Comparison of ENCODE assay signal across 8 cellular contexts in the genomic region with DNA sequence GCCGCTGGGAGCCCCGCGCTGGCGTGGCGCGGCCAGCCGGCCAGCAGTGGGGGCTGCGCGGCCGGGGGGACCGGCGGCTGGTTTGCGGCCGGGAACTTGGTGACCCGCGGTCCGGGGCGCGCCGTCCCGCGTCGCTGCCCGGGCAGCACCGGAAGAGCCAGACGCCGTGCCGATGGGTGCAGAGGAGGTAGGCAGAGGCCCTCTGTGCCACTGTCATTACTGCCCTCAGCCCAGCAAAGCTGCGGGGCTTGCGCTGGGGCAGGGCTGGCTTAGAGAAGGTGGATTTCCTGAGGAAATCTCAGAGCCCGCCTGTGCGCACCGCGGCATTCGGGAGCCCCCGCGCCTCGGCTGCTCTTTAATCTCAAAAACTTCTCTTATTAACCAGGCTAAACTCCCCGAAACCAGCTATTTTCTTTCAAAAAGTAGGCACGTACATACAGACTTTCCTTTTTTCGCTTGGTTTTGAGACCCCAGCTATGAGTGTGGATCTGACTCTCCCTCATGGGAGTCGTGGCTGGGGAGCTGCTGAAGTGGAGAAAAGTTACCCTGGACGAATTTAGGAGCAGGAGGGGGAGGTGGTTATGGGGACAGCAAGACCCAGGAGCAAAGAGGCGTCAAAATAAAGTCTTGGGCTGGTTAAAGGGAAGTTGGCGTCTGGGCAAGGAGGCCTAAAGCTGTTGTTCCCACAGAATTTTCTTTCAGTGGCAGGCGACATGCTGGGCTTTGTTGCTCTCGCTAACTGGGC. TPM values are rescaled to one million over a fixed set of nuclear protein-coding genes. Genes with fewer than 3 reads are reported as not detected.
DNase-seq lines count a peak whose midpoint lies in the region; ATAC-seq and TF ChIP-seq lines count a peak whose summit lies in the region.

No MANE protein-coding gene starts in this region.

- no peaks in the 10 kb centered on the region for H3K9me3 Mint-ChIP-seq in activated naive CD8-positive, alpha-beta T cell treated with anti-CD3 and anti-CD28 coated beads for 36 hours
- H3K9me3 Mint-ChIP-seq in progenitor cell of endocrine pancreas (ENCODE audit: low read depth): no peaks in the 10 kb centered on the region

- CTCF ChIA-PET in PC-3 (lab: Charles Lee) (interaction anchor here (0.6 to 1.2 kb wide), 5 partner anchors 27 to 144 kb away, joined by 3 to 8 read pairs (median 6); partner anchors contain the start of gene CCDC177), GM10248 (lab: Yijun Ruan, JAX) (interaction anchor here (1.4 to 2.0 kb wide), 5 partner anchors 13 to 115 kb away, joined by 3 to 6 read pairs (median 3); no protein-coding TSS in a partner anchor)

- BruUV-seq in PC-3 (replicated peaks; lab: Mats Ljungman, UMichigan): no TSS peak

- DNase-seq in NCI-H146 (lab: John Stamatoyannopoulos, UW) (peak; percentile 11), NCI-H146 treated with DMSO at 0.1 percent for 48 hours (lab: John Stamatoyannopoulos, UW; ENCODE audit: unreplicated experiment) (no peak), PC-3 (peak; percentile 37), left cardiac atrium (peak; percentile 42), progenitor cell of endocrine pancreas (ENCODE audit: low spot score, unreplicated experiment) (no peak), GM10248 (ENCODE audit: extremely low spot score) (no peak)
- peak; percentile 59 for DNase-seq in activated naive CD8-positive, alpha-beta T cell treated with anti-CD3 and anti-CD28 coated beads for 36 hours

- peak overlapping the region; percentile 94 for H3K27ac Mint-ChIP-seq in activated naive CD8-positive, alpha-beta T cell treated with anti-CD3 and anti-CD28 coated beads for 36 hours
- peak overlapping the region; percentile 91 for H3K27ac Mint-ChIP-seq in progenitor cell of endocrine pancreas

- H3K9me3 ChIP-seq in PC-3 (ENCODE audit: low read length): no peaks in the 10 kb centered on the region

- H4K20me1 ChIP-seq in PC-3 (ENCODE audit: low read length): peaks cover 6% of the 10 kb centered on the region; the same call in 1 of the 2 replicates

- peak overlapping the region; percentile 51 for H2AFZ ChIP-seq in PC-3 (ENCODE audit: low read length)

- H3K9me2 ChIP-seq in PC-3 (replicated peaks; ENCODE audit: low read length): no peaks in the 10 kb centered on the region

- no peaks in the 10 kb centered on the region for H3K27me3 Mint-ChIP-seq in activated naive CD8-positive, alpha-beta T cell treated with anti-CD3 and anti-CD28 coated beads for 36 hours
- no peaks in the 10 kb centered on the region for H3K27me3 Mint-ChIP-seq in progenitor cell of endocrine pancreas

- peaks cover 50% of the 10 kb centered on the region for H3K4me1 Mint-ChIP-seq in activated naive CD8-positive, alpha-beta T cell treated with anti-CD3 and anti-CD28 coated beads for 36 hours
- H3K4me1 Mint-ChIP-seq in progenitor cell of endocrine pancreas (ENCODE audit: low read depth): peaks cover 48% of the 10 kb centered on the region

- peak overlapping the region; percentile 71 for H3K4me3 ChIP-seq in PC-3 (ENCODE audit: low read length)

- no peaks in the 10 kb centered on the region for H3F3A ChIP-seq in PC-3 (ENCODE audit: low read length, unreplicated experiment)

- H3K4me2 ChIP-seq in PC-3 (ENCODE audit: low read length): peak overlapping the region; percentile 86

- TF ChIP-seq CTCF in PC-3 (conservative IDR thresholded peaks at IDR 0.05; ENCODE audit: low read depth, low read length) (no peak), progenitor cell of endocrine pancreas (IDR thresholded peaks at IDR 0.05; ENCODE audit: unreplicated experiment) (no peak), GM10248 (IDR thresholded peaks at IDR 0.05; ENCODE audit: control extremely low read depth, extremely low read depth, low read depth, missing control alignments) (no peak)

- no peaks in the 10 kb centered on the region for H3K36me3 ChIP-seq in PC-3 (ENCODE audit: low read depth, low read length)

- peaks cover 46% of the 10 kb centered on the region for H3K79me2 ChIP-seq in PC-3 (ENCODE audit: low read length)

- ATAC-seq in HG03097 (IDR thresholded peaks at IDR 0.05; ENCODE audit: low FRiP score, unreplicated experiment) (peak; percentile 22), PC-3 (peak; percentile 50), left cardiac atrium (peak in 1 of 2 donors; percentile 6)

- peak overlapping the region; percentile 51 for H3K9ac ChIP-seq in PC-3 (ENCODE audit: low read length)

- H3K27me3 ChIP-seq in PC-3 (ENCODE audit: low read length): no peaks in the 10 kb centered on the region

- POLR2A ChIA-PET in PC-3 (lab: Charles Lee; ENCODE audit: unreplicated experiment): interaction anchor here (0.5 to 0.7 kb wide), 5 partner anchors 34 to 955 kb away, joined by 3 to 8 read pairs (median 4); no protein-coding TSS in a partner anchor
- POLR2A ChIA-PET in GM10248 (lab: Yijun Ruan, JAX): interaction anchor here (1.0 to 2.3 kb wide), 3 partner anchors 11 to 17 kb away, joined by 4 to 8 read pairs (median 6); no protein-coding TSS in a partner anchor

- peaks cover 24% of the 10 kb centered on the region for H3K36me3 Mint-ChIP-seq in activated naive CD8-positive, alpha-beta T cell treated with anti-CD3 and anti-CD28 coated beads for 36 hours
- peaks cover 1% of the 10 kb centered on the region for H3K36me3 Mint-ChIP-seq in progenitor cell of endocrine pancreas (ENCODE audit: insufficient read depth)

- peak overlapping the region; percentile 94 for H3K4me3 Mint-ChIP-seq in activated naive CD8-positive, alpha-beta T cell treated with anti-CD3 and anti-CD28 coated beads for 36 hours
- H3K4me3 Mint-ChIP-seq in progenitor cell of endocrine pancreas (ENCODE audit: low read depth): peak overlapping the region; percentile 92

- peaks cover 27% of the 10 kb centered on the region for H3K4me1 ChIP-seq in PC-3 (ENCODE audit: insufficient read depth, low read length)

- no peak overlapping the region for H3K27ac ChIP-seq in PC-3 (ENCODE audit: low read length)

- intact Hi-C loops in PC-3 (cut with micrococcal nuclease): no loop called here
- intact Hi-C loops in left cardiac atrium (cut with DNase I): loop anchor here in 1 of 2 donors (5.0 kb wide), 1 partner anchor 105 kb away; no protein-coding TSS in a partner anchor

RNA-seq across cellular contexts. Expression of gene SUSD6, which starts 0.8 kb away (rescaled TPM):
- total RNA-seq in PC-3 (2014; rRNA removed): 6.1 and 9.3 TPM in 2 replicates
- 10 to 100 TPM; 26.3 TPM for total RNA-seq in activated naive CD8-positive, alpha-beta T cell treated with anti-CD3 and anti-CD28 coated beads for 36 hours
- 10 to 100 TPM; 21.8 to 28.1 TPM for total RNA-seq in left cardiac atrium
- total RNA-seq in progenitor cell of endocrine pancreas: 21.0 and 22.3 TPM in 2 replicates

RNA-seq across cellular contexts. Expression of gene CCDC177, which starts 37.5 kb away (rescaled TPM):
- total RNA-seq in PC-3 (2014; rRNA removed): not detected in 2 replicates
- total RNA-seq in activated naive CD8-positive, alpha-beta T cell treated with anti-CD3 and anti-CD28 coated beads for 36 hours: not detected
- not detected for total RNA-seq in left cardiac atrium
- 0.22 and 0.24 TPM in 2 replicates for total RNA-seq in progenitor cell of endocrine pancreas

Comparison
In these comparisons a context has a peak if more than half of its experiments do, and no peak if none do; other contexts are left out.
1. DNase-seq: peak in NCI-H146 (single experiment), PC-3 (single experiment), activated naive CD8-positive, alpha-beta T cell treated with anti-CD3 and anti-CD28 coated beads for 36 hours (single experiment) and left cardiac atrium (single experiment); none in NCI-H146 treated with DMSO at 0.1 percent for 48 hours (single experiment), progenitor cell of endocrine pancreas (single experiment) and GM10248 (single experiment).